ENCODE assay signal across 26 cellular contexts in the genomic region with DNA sequence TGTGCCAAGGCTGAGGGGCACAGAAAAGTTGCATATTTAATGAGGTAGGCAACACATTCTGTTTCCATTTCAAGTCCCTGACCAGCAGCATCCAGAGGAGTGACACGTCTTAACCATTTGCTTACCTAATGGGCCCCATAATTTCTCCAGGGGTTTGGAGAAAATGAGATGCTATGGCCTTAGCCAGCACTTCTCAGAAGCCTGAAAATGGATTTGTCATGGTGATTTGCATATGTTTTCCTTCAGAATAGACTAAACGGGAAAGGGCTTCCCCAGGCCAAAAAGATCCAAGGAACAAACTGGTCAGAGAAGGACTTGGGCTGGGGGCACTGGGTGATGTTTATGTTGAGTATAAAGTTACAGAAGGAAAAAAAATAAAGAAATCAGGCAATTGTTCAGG. TPM values are rescaled to one million over a fixed set of nuclear protein-coding genes. Genes with fewer than 3 reads are reported as not detected.
DNase-seq lines count a peak whose midpoint lies in the region; ATAC-seq, FAIRE-seq and TF ChIP-seq lines count a peak whose summit lies in the region.
"Had no signal": no experiment of that assay in that cellular context is flagged by ENCODE, and none has a peak within 500 bp of the region (broad histone marks: within the 10 kb centered on the region; RNA-seq: fewer than 3 reads in every experiment).

No MANE protein-coding gene starts in this region.

- WGBS in HepG2 (ENCODE audit: low lambda C conversion rate) = 0% methylated on average over 2 of the region's 2 CpGs

- FAIRE-seq in HepG2 (lab: Jason Lieb, UNC) = no peak
- FAIRE-seq: A204.1, D721Med, GM12878, GM19239, H1 had no signal

- intact Hi-C loops in A673 (cut with micrococcal nuclease; ENCODE audit: unreplicated experiment) (no loop called here), HepG2 (cut with micrococcal nuclease; ENCODE audit: unreplicated experiment) (no loop called here)

- peaks cover 4% of the 10 kb centered on the region for H3K27me3 Mint-ChIP-seq in glutamatergic neuron (ENCODE audit: unreplicated experiment)
- H3K27me3 Mint-ChIP-seq: CD4-positive, alpha-beta T cell; CD8-positive, alpha-beta memory T cell had no signal

- no peak overlapping the region for H3K4me2 ChIP-seq in HepG2 (ENCODE audit: low read depth, low read length)
- H3K4me2 ChIP-seq: BLaER1 treated with 17β-estradiol and CSF1 and Interleukin-3, amounts not matched to agents 10 nM and 100 nM had no signal

- in situ Hi-C loops in HepG2 (cut with HindIII; ENCODE audit: extremely low pct_ligation_motif_present, low pct_unique_long_range_greater_than_20kb) = no loop called here

- H3K27me3 ChIP-seq in A673 (replicated peaks; ENCODE audit: insufficient read depth, low read depth, low read length, poor library complexity) (no peaks in the 10 kb centered on the region), HepG2 (ENCODE audit: control insufficient read depth in 1 of 2, insufficient read depth in 2 of 2, low read length in 2 of 2) (peaks cover 0 to 2% of the 10 kb centered on the region in 2 experiments; a peak in 1 of 5 replicates)
- H3K27me3 ChIP-seq: BE2C; BLaER1 treated with 17β-estradiol and CSF1 and Interleukin-3, amounts not matched to agents 10 nM and 100 nM had no signal

- H4K20me1 ChIP-seq in HepG2 (ENCODE audit: insufficient read depth, low read length) = no peaks in the 10 kb centered on the region
- H4K20me1 ChIP-seq: BLaER1 treated with 17β-estradiol and CSF1 and Interleukin-3, amounts not matched to agents 10 nM and 100 nM had no signal

- H3K9me3 Mint-ChIP-seq in glutamatergic neuron (ENCODE audit: unreplicated experiment) = peaks cover 2% of the 10 kb centered on the region
- H3K9me3 Mint-ChIP-seq: CD14-positive monocyte; CD4-positive, alpha-beta T cell; CD8-positive, alpha-beta memory T cell; H9 had no signal

- BruUV-seq in A673 (replicated peaks; lab: Mats Ljungman, UMichigan) (no TSS peak), HepG2 (replicated peaks; lab: Mats Ljungman, UMichigan) (no TSS peak)

- no peak for ATAC-seq in HepG2
- ATAC-seq: GM12878, HCT116 had no signal

- no peak for TF ChIP-seq POLR2A in HepG2 (IDR thresholded peaks at IDR 0.05; ENCODE audit: insufficient read depth in 1 of 2, low read depth in 2 of 2, low read length in 2 of 2)

- DNase-seq in NCI-H526 (lab: John Stamatoyannopoulos, UW) (peak; percentile 8 to 14), NCI-H526 treated with DMSO at 0.1 percent for 48 hours (lab: John Stamatoyannopoulos, UW) (no peak), A673 (ENCODE audit: low spot score) (peak; percentile 63), glutamatergic neuron (no peak), HepG2 (ENCODE audit: low spot score) (no peak), H4 (ENCODE audit: low spot score) (no peak)
- DNase-seq: ACHN; AML-193; BE2C; CD4-positive, alpha-beta T cell; CD8-positive, alpha-beta memory T cell; DMS 273 treated with DMSO at 0.1 percent for 48 hours; DMS79; EL; GDM1; GM23248; H9 had no signal

- H3K9me3 ChIP-seq in A673 (ENCODE audit: low read depth, low read length, poor library complexity, severe bottlenecking) (no peaks in the 10 kb centered on the region), HepG2 (ENCODE audit: low read length) (no peaks in the 10 kb centered on the region)
- H3K9me3 ChIP-seq: BE2C; BLaER1 treated with 17β-estradiol and CSF1 and Interleukin-3, amounts not matched to agents 10 nM and 100 nM had no signal

- no peak for TF ChIP-seq EP300 in HepG2 (IDR thresholded peaks at IDR 0.05; ENCODE audit: low read depth in 2 of 2, low read length in 2 of 2)
- no peak for TF ChIP-seq EP300 in HepG2 (CRISPR knock-in tag; IDR thresholded peaks at IDR 0.05; ENCODE audit: borderline replicate concordance)

- H3K79me2 ChIP-seq in HepG2 (ENCODE audit: insufficient read depth, low read length) = no peaks in the 10 kb centered on the region

- H3K4me3 Mint-ChIP-seq in glutamatergic neuron (ENCODE audit: unreplicated experiment) = no peak overlapping the region
- H3K4me3 Mint-ChIP-seq: CD14-positive monocyte; CD4-positive, alpha-beta T cell; CD8-positive, alpha-beta memory T cell; H9 had no signal

- H3K27ac Mint-ChIP-seq in glutamatergic neuron (ENCODE audit: unreplicated experiment) = peak overlapping the region; percentile 18
- H3K27ac Mint-ChIP-seq: CD14-positive monocyte; CD4-positive, alpha-beta T cell; H9 had no signal

- H3K4me3 ChIP-seq in A673 (ENCODE audit: low read depth, low read length, poor library complexity, severe bottlenecking) (no peak overlapping the region), HepG2 (replicated peaks in 1 of 3; ENCODE audit: insufficient read depth in 1 of 3, low read depth in 2 of 3, low read length in 3 of 3) (no peak overlapping the region)
- H3K4me3 ChIP-seq: BLaER1 treated with 17β-estradiol and CSF1 and Interleukin-3, amounts not matched to agents 10 nM and 100 nM; GM12878; GM23248 had no signal

- TF ChIP-seq RAD21 in HepG2 (CRISPR knock-in tag; IDR thresholded peaks at IDR 0.05) = no peak

- H3K36me3 ChIP-seq in A673 (ENCODE audit: insufficient read depth, low read length, poor library complexity, severe bottlenecking) (no peaks in the 10 kb centered on the region), HepG2 (replicated peaks in 1 of 2; ENCODE audit: control insufficient read depth in 1 of 2, insufficient read depth in 2 of 2, low read length in 2 of 2) (no peaks in the 10 kb centered on the region)
- H3K36me3 ChIP-seq: BE2C had no signal

- peaks cover 19% of the 10 kb centered on the region for H3K4me1 Mint-ChIP-seq in glutamatergic neuron (ENCODE audit: low read depth, unreplicated experiment)
- H3K4me1 Mint-ChIP-seq: CD14-positive monocyte; CD8-positive, alpha-beta memory T cell had no signal

- no peaks in the 10 kb centered on the region for H3K36me3 Mint-ChIP-seq in glutamatergic neuron (ENCODE audit: unreplicated experiment)
- H3K36me3 Mint-ChIP-seq: CD14-positive monocyte had no signal

- no peak for TF ChIP-seq CTCF in A673 (conservative IDR thresholded peaks at IDR 0.05; ENCODE audit: low read depth, low read length)
- no peak for TF ChIP-seq CTCF in glutamatergic neuron (IDR thresholded peaks at IDR 0.05; ENCODE audit: partially characterized antibody, unreplicated experiment)
- TF ChIP-seq CTCF in HepG2 (CRISPR knock-in tag; IDR thresholded peaks at IDR 0.05) = no peak

- H3K9ac ChIP-seq in HepG2 (ENCODE audit: insufficient read depth, low read depth, low read length) = no peak overlapping the region
- H3K9ac ChIP-seq: BLaER1 treated with 17β-estradiol and CSF1 and Interleukin-3, amounts not matched to agents 10 nM and 100 nM; GM23248 had no signal

- H3K4me1 ChIP-seq in A673 (ENCODE audit: insufficient read depth, low read length, poor library complexity, severe bottlenecking) (peaks cover 16% of the 10 kb centered on the region), HepG2 (ENCODE audit: insufficient read depth, low read length) (0 out of 2 replicates have a peak, but pooled peaks cover 10% of the 10 kb centered on the region)
- H3K4me1 ChIP-seq: BE2C had no signal

- no peak overlapping the region for H2AFZ ChIP-seq in HepG2 (ENCODE audit: low read length)
- H2AFZ ChIP-seq: GM23248 had no signal

- H3K27ac ChIP-seq in A673 (ENCODE audit: low read depth, low read length, poor library complexity, severe bottlenecking) (no peak overlapping the region), HepG2 (ENCODE audit: extremely low read length, insufficient read depth, low read length) (no peak overlapping the region)
- H3K27ac ChIP-seq: 22Rv1; BLaER1 treated with 17β-estradiol and CSF1 and Interleukin-3, amounts not matched to agents 10 nM and 100 nM; GM23248 had no signal

- POLR2A ChIA-PET in A673 (lab: Charles Lee; ENCODE audit: low non-redundant PET) (no interaction called here), HepG2 (lab: Yijun Ruan, JAX) (no interaction called here)

- CTCF ChIA-PET in A673 (lab: Charles Lee) = no interaction called here
- CTCF ChIA-PET in HepG2 (lab: Yijun Ruan, JAX; ENCODE audit: low intra/inter-chr PET ratio, low total read pairs) = no interaction called here

RNA-seq across cellular contexts. Expression of a gene that starts 16.7 kb away (rescaled TPM):
- total RNA-seq in A673 (2021) = not detected in 2 replicates
- total RNA-seq in glutamatergic neuron (ENCODE audit: unreplicated experiment) = not detected
- not detected in 2 replicates for total RNA-seq in HepG2 (2016; rRNA removed; fragmentation: Illumina TruSeq; extraction: Trizol)
- total RNA-seq in HepG2 (2016; cell fraction: cytosol; rRNA removed; fragmentation: Illumina TruSeq; extraction: Trizol; ENCODE audit: low read depth) = not detected in 2 replicates
- not detected in 2 replicates for total RNA-seq in HepG2 (2016; cell fraction: insoluble cytoplasmic fraction; rRNA removed; fragmentation: Illumina TruSeq; extraction: Trizol)
- not detected in 2 replicates for total RNA-seq in HepG2 (2016; cell fraction: membrane; rRNA removed; fragmentation: Illumina TruSeq; extraction: Trizol)
- total RNA-seq in HepG2 (2016; cell fraction: nucleus; rRNA removed; fragmentation: Illumina TruSeq; extraction: Trizol) = not detected in 2 replicates
- not detected in 2 replicates for polyA plus RNA-seq in HepG2 (2011; rRNA removed)
- polyA plus RNA-seq in HepG2 (2011; cell fraction: cytosol; rRNA removed) = not detected in 2 replicates
- polyA plus RNA-seq in HepG2 (2011; cell fraction: nucleus; rRNA removed) = not detected in 2 replicates
- not detected in 2 replicates for polyA plus RNA-seq in HepG2 (2012)
- polyA plus RNA-seq in HepG2 (2016; cell fraction: cytosol; fragmentation: Illumina TruSeq; extraction: Trizol; ENCODE audit: low read depth) = not detected in 2 replicates
- not detected in 2 replicates for polyA plus RNA-seq in HepG2 (2016; cell fraction: insoluble cytoplasmic fraction; fragmentation: Illumina TruSeq; extraction: Trizol; ENCODE audit: low read depth)
- polyA plus RNA-seq in HepG2 (2016; cell fraction: membrane; fragmentation: Illumina TruSeq; extraction: Trizol; ENCODE audit: low read depth) = not detected in 2 replicates
- not detected in 2 replicates for polyA plus RNA-seq in HepG2 (2016; cell fraction: nucleus; fragmentation: Illumina TruSeq; extraction: Trizol; ENCODE audit: insufficient read depth, low read depth)
- polyA minus RNA-seq in HepG2 (2011; rRNA and poly(A)+ RNA removed; ENCODE audit: low replicate concordance) = not detected in 2 replicates
- polyA minus RNA-seq in HepG2 (2011; cell fraction: cytosol; rRNA and poly(A)+ RNA removed) = not detected in 2 replicates
- not detected in 2 replicates for polyA minus RNA-seq in HepG2 (2011; cell fraction: nucleus; rRNA and poly(A)+ RNA removed)
- total RNA-seq in H4 (2014; rRNA removed; shearing (Covaris generic)) = not detected in 2 replicates
- total RNA-seq: CD4-positive, alpha-beta T cell; CD8-positive, alpha-beta memory T cell; GM12878; GM23248; H1; H9 had no signal
- polyA plus RNA-seq: CD14-positive monocyte; CD8-positive, alpha-beta memory T cell; GM12878; GM23248; H1 had no signal

RNA-seq across cellular contexts. Expression of a gene that starts 55.7 kb away (rescaled TPM):
- total RNA-seq in A673 (2021) (14.6 and 19.5 TPM in 2 replicates), glutamatergic neuron (ENCODE audit: unreplicated experiment) (0.34 TPM), HepG2 (2016; rRNA removed; fragmentation: Illumina TruSeq; extraction: Trizol) (8.9 and 9.4 TPM in 2 replicates)
- 1.0 and 1.2 TPM in 2 replicates for total RNA-seq in HepG2 (2016; cell fraction: cytosol; rRNA removed; fragmentation: Illumina TruSeq; extraction: Trizol; ENCODE audit: low read depth)
- 7.9 and 9.1 TPM in 2 replicates for total RNA-seq in HepG2 (2016; cell fraction: insoluble cytoplasmic fraction; rRNA removed; fragmentation: Illumina TruSeq; extraction: Trizol)
- total RNA-seq in HepG2 (2016; cell fraction: membrane; rRNA removed; fragmentation: Illumina TruSeq; extraction: Trizol) = 3.8 and 4.5 TPM in 2 replicates
- 15.0 and 16.1 TPM in 2 replicates for total RNA-seq in HepG2 (2016; cell fraction: nucleus; rRNA removed; fragmentation: Illumina TruSeq; extraction: Trizol)
- polyA plus RNA-seq in HepG2 (2011; rRNA removed) = 1.9 and 3.3 TPM in 2 replicates
- polyA plus RNA-seq in HepG2 (2011; cell fraction: cytosol; rRNA removed) = 1.3 and 1.4 TPM in 2 replicates
- polyA plus RNA-seq in HepG2 (2011; cell fraction: nucleus; rRNA removed) = 4.7 and 5.3 TPM in 2 replicates
- 1.4 and 2.7 TPM in 2 replicates for polyA plus RNA-seq in HepG2 (2012)
- polyA plus RNA-seq in HepG2 (2016; cell fraction: cytosol; fragmentation: Illumina TruSeq; extraction: Trizol; ENCODE audit: low read depth) = 0.82 and 0.87 TPM in 2 replicates
- 12.0 and 12.3 TPM in 2 replicates for polyA plus RNA-seq in HepG2 (2016; cell fraction: insoluble cytoplasmic fraction; fragmentation: Illumina TruSeq; extraction: Trizol; ENCODE audit: low read depth)
- polyA plus RNA-seq in HepG2 (2016; cell fraction: membrane; fragmentation: Illumina TruSeq; extraction: Trizol; ENCODE audit: low read depth) = 1.9 and 2.2 TPM in 2 replicates
- polyA plus RNA-seq in HepG2 (2016; cell fraction: nucleus; fragmentation: Illumina TruSeq; extraction: Trizol; ENCODE audit: insufficient read depth, low read depth) = 16.9 and 18.0 TPM in 2 replicates
- polyA minus RNA-seq in HepG2 (2011; rRNA and poly(A)+ RNA removed; ENCODE audit: low replicate concordance) = 3.0 and 4.3 TPM in 2 replicates
- polyA minus RNA-seq in HepG2 (2011; cell fraction: cytosol; rRNA and poly(A)+ RNA removed) = 1.2 and 1.7 TPM in 2 replicates
- 18.0 and 25.4 TPM in 2 replicates for polyA minus RNA-seq in HepG2 (2011; cell fraction: nucleus; rRNA and poly(A)+ RNA removed)
- total RNA-seq in H4 (2014; rRNA removed; shearing (Covaris generic)) = 4.0 and 7.7 TPM in 2 replicates
- total RNA-seq: CD4-positive, alpha-beta T cell had no signal
- polyA plus RNA-seq: CD14-positive monocyte had no signal

Comparison
In these comparisons a context has a peak if more than half of its experiments do, and no peak if none do; other contexts are left out.
1. DNase-seq: peak in NCI-H526 (2 of 2) and A673 (single experiment); none in NCI-H526 treated with DMSO at 0.1 percent for 48 hours (single experiment), glutamatergic neuron (single experiment), HepG2 (single experiment) and H4 (single experiment).